ENCODE assay signal across 13 cellular contexts in genomic region chr16:30459456-30459855, GRCh38. TPM values are rescaled to one million over a fixed set of nuclear protein-coding genes. Genes with fewer than 3 reads are reported as not detected.
A peak's percentile ranks its signal among the peaks of the same experiment; 100 is the strongest.
DNase-seq lines count a peak whose midpoint lies in the region; ATAC-seq and TF ChIP-seq lines count a peak whose summit lies in the region.
"Had no signal": no experiment of that assay in that cellular context is flagged by ENCODE, and none has a peak within 500 bp of the region (broad histone marks: within the 10 kb centered on the region; RNA-seq: fewer than 3 reads in every experiment).

No MANE protein-coding gene starts in this region.

- H3K4me1 Mint-ChIP-seq in CD14-positive monocyte, result peaks cover 54% of the 10 kb centered on the region
- H3K4me1 Mint-ChIP-seq in effector memory CD8-positive, alpha-beta T cell (ENCODE audit: low read depth in 2 of 2), result peaks cover 24 to 47% of the 10 kb centered on the region in 2 donors
- no peaks in the 10 kb centered on the region for H3K4me1 Mint-ChIP-seq in osteocyte (ENCODE audit: unreplicated experiment)

- H3K27ac Mint-ChIP-seq in CD14-positive monocyte (peak overlapping the region in 6 of 7 donors; percentile 11 to 92 (median 86)), osteocyte (ENCODE audit: unreplicated experiment) (no peak overlapping the region)
- peak overlapping the region; percentile 85 to 87 for H3K27ac Mint-ChIP-seq in effector memory CD8-positive, alpha-beta T cell

- no peak overlapping the region for H2AFZ ChIP-seq in OCI-LY3 (ENCODE audit: low read depth, low read length)

- no peaks in the 10 kb centered on the region for H3K27me3 ChIP-seq in OCI-LY3 (ENCODE audit: low read depth, low read length)
- H3K27me3 ChIP-seq: gastrocnemius medialis had no signal

- no peaks in the 10 kb centered on the region for H3K9me3 ChIP-seq in OCI-LY3 (ENCODE audit: insufficient read depth, low read length)
- H3K9me3 ChIP-seq: gastrocnemius medialis, SJCRH30 had no signal

- no peak overlapping the region for H3K9ac ChIP-seq in OCI-LY3 (ENCODE audit: low read length)

- H3K36me3 Mint-ChIP-seq in CD14-positive monocyte (no peaks in the 10 kb centered on the region), osteocyte (ENCODE audit: unreplicated experiment) (no peaks in the 10 kb centered on the region)
- H3K36me3 Mint-ChIP-seq in effector memory CD8-positive, alpha-beta T cell (ENCODE audit: insufficient read depth), result peaks cover 18% of the 10 kb centered on the region

- peaks cover 31% of the 10 kb centered on the region for H3K4me1 ChIP-seq in OCI-LY3 (ENCODE audit: low read length)
- H3K4me1 ChIP-seq: gastrocnemius medialis, SJCRH30 had no signal

- H3K4me3 ChIP-seq in GM12865 (ENCODE audit: low read depth, low read length) (peak overlapping the region; percentile 42), OCI-LY3 (ENCODE audit: low read length) (no peak overlapping the region)
- H3K4me3 ChIP-seq: gastrocnemius medialis, SJCRH30 had no signal

- intact Hi-C loops in CD14-positive monocyte (cut with micrococcal nuclease), result no loop called here

- TF ChIP-seq CTCF in CD14-positive monocyte (IDR thresholded peaks at IDR 0.05), result no peak
- TF ChIP-seq CTCF in GM12865 (IDR thresholded peaks at IDR 0.05; ENCODE audit: insufficient read depth, low read depth, low read length, missing control alignments), result no peak
- no peak for TF ChIP-seq CTCF in OCI-LY3 (IDR thresholded peaks at IDR 0.05; ENCODE audit: low read depth, low read length)
- no peak for TF ChIP-seq CTCF in osteocyte (IDR thresholded peaks at IDR 0.05)

- no peaks in the 10 kb centered on the region for H4K20me1 ChIP-seq in OCI-LY3 (ENCODE audit: insufficient read depth, low read length)

- H3K27me3 Mint-ChIP-seq in CD14-positive monocyte (ENCODE audit: low read depth in 3 of 3), result peaks cover 0 to 3% (median 2%) of the 10 kb centered on the region in 3 donors
- H3K27me3 Mint-ChIP-seq in effector memory CD8-positive, alpha-beta T cell, result no peaks in the 10 kb centered on the region
- H3K27me3 Mint-ChIP-seq in osteocyte (ENCODE audit: unreplicated experiment), result peaks cover 4% of the 10 kb centered on the region

- H3K9me3 Mint-ChIP-seq in CD14-positive monocyte (no peaks in the 10 kb centered on the region), osteocyte (ENCODE audit: unreplicated experiment) (no peaks in the 10 kb centered on the region)
- H3K9me3 Mint-ChIP-seq in effector memory CD8-positive, alpha-beta T cell, result no peaks in the 10 kb centered on the region

- H3K27ac ChIP-seq in OCI-LY3 (ENCODE audit: low read length), result no peak overlapping the region
- H3K27ac ChIP-seq: gastrocnemius medialis, SJCRH30 had no signal

- no peak for DNase-seq in CD14-positive monocyte (ENCODE audit: low spot score)
- DNase-seq in GM12865 (ENCODE audit: low read depth), result peak; percentile 87
- no peak for DNase-seq in effector memory CD8-positive, alpha-beta T cell
- DNase-seq in osteocyte (ENCODE audit: extremely low spot score, unreplicated experiment), result no peak
- DNase-seq in GDM1 (lab: John Stamatoyannopoulos, UW), result no peak
- no peak for DNase-seq in NCI-H1930 (lab: John Stamatoyannopoulos, UW)
- DNase-seq: IMR-90, NCI-H1694, NCI-H748 treated with DMSO at 0.1 percent for 48 hours, SJCRH30 had no signal

- H3K36me3 ChIP-seq in OCI-LY3 (replicated peaks; ENCODE audit: low read depth, low read length), result no peaks in the 10 kb centered on the region
- H3K36me3 ChIP-seq: gastrocnemius medialis, SJCRH30 had no signal

- no peaks in the 10 kb centered on the region for H3K79me2 ChIP-seq in OCI-LY3 (ENCODE audit: low read length)

- H3K4me3 Mint-ChIP-seq in CD14-positive monocyte (no peak overlapping the region), osteocyte (ENCODE audit: unreplicated experiment) (no peak overlapping the region)
- H3K4me3 Mint-ChIP-seq in effector memory CD8-positive, alpha-beta T cell, result peak overlapping the region; percentile 68 to 75

- no peak for ATAC-seq in effector memory CD8-positive, alpha-beta T cell (replicated peaks)
- no peak for ATAC-seq in GM18511 (IDR thresholded peaks at IDR 0.05; ENCODE audit: unreplicated experiment)

- H3K4me2 ChIP-seq in OCI-LY3 (ENCODE audit: low read length), result peak overlapping the region; percentile 5

RNA-seq across cellular contexts. Expression of gene ITGAL, which starts 13.1 kb away (rescaled TPM):
- 100 to 1,000 TPM in 1 of 2 donors, 10 to 100 TPM in 1; 56.8 to 109 TPM for polyA plus RNA-seq in CD14-positive monocyte
- not detected in 2 replicates for total RNA-seq in osteocyte
- total RNA-seq: IMR-90, SJCRH30 had no signal
- polyA plus RNA-seq: IMR-90 had no signal

RNA-seq across cellular contexts. Expression of gene SEPHS2, which starts 13.8 kb away (rescaled TPM):
- polyA plus RNA-seq in CD14-positive monocyte, result 10 to 100 TPM; 54.2 to 56.4 TPM
- total RNA-seq in osteocyte, result 41.2 and 42.5 TPM in 2 replicates

RNA-seq across cellular contexts. Expression of gene DCTPP1, which starts 29.6 kb away (rescaled TPM):
- 10 to 100 TPM; 32.2 to 45.5 TPM for polyA plus RNA-seq in CD14-positive monocyte
- total RNA-seq in osteocyte, result 26.8 and 30.3 TPM in 2 replicates

RNA-seq across cellular contexts. Expression of gene ZNF771, which starts 52.0 kb away (rescaled TPM):
- polyA plus RNA-seq in CD14-positive monocyte, result under 1 TPM; 0.51 to 0.68 TPM
- 12.6 and 12.7 TPM in 2 replicates for total RNA-seq in osteocyte

Comparison
In these comparisons a context has a peak if more than half of its experiments do, and no peak if none do; other contexts are left out.
1. H3K4me3 Mint-ChIP-seq: peak in effector memory CD8-positive, alpha-beta T cell (2 of 2); none in CD14-positive monocyte (0 of 2) and osteocyte (single experiment).